Comparison of ENCODE assay signal across 1 cellular context in genomic region chr20:53764416-53764800, GRCh38.
TF ChIP-seq lines count a peak whose summit lies in the region.

No MANE protein-coding gene starts in this region.

TF ChIP-seq in H1, 55 proteins besides CTCF, POLR2A, EP300 and RAD21 (continued from another document):
- TF ChIP-seq POLR2AphosphoS5 (IDR thresholded peaks at IDR 0.05; ENCODE audit: low read depth, low read length) (no peak), SRF (IDR thresholded peaks at IDR 0.05; ENCODE audit: low read depth, low read length) (no peak), RNF2 (IDR thresholded peaks at IDR 0.05; ENCODE audit: borderline replicate concordance, low read depth, low read length, missing control alignments, poor library complexity, severe bottlenecking) (no peak), ATF3 (IDR thresholded peaks at IDR 0.05; ENCODE audit: insufficient read depth, low read depth, low read length) (no peak), RFX5 (IDR thresholded peaks at IDR 0.05; ENCODE audit: borderline replicate concordance, low read depth, low read length) (no peak), FOSL1 (IDR thresholded peaks at IDR 0.05; ENCODE audit: insufficient read depth, low read depth, low read length) (no peak), CEBPB (IDR thresholded peaks at IDR 0.05; ENCODE audit: low read depth, low read length) (no peak), E2F6 (IDR thresholded peaks at IDR 0.05) (no peak), ATF2 (IDR thresholded peaks at IDR 0.05; ENCODE audit: low read length) (no peak)
